Comparison of ENCODE assay signal across 12 cellular contexts in the genomic region with DNA sequence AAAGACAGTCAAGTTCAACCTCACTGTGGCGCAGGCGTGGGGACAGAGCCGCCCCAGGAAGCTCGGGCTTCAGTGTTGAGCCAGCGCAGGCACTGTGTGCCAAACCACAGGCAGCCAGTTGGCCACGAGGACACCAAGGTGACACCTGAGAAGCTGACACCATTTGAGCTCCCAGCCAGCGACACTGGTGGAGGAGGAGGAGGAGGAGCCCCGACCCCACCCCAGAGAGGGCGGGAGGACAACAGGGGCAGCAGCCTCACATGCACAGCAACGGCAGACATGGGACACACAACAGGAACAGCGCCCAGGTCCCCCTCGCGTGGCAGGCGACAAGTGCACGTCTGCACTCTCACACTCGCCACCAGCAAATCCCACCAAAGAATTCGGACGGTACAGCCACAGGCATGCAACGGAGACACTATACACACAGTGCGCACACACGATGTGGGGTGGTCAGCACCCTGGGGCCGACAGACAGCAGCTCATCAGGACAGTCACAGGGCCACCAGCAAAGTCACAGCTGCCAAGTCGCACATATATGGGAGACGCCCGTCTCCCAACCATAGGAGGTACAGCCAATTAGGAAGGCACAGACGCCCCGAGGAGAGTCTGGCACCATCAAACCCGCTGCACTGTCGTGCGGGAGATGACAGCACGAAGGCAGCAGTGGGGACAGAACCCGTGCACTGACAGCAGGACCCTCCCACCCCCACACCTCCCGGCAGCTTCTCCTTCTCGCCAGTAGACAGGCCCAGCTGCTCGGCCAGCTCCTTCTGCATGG. TPM values are rescaled to one million over a fixed set of nuclear protein-coding genes. Genes with fewer than 3 reads are reported as not detected.
A peak's percentile ranks its signal among the peaks of the same experiment; 100 is the strongest.
DNase-seq lines count a peak whose midpoint lies in the region; ATAC-seq, FAIRE-seq and TF ChIP-seq lines count a peak whose summit lies in the region.
"Had no signal": no experiment of that assay in that cellular context is flagged by ENCODE, and none has a peak within 500 bp of the region (broad histone marks: within the 10 kb centered on the region; RNA-seq: fewer than 3 reads in every experiment).

No MANE protein-coding gene starts in this region.

- H3K36me3 Mint-ChIP-seq in naive thymus-derived CD4-positive, alpha-beta T cell = peaks cover 0 to 15% (median 4%) of the 10 kb centered on the region in 5 donors

- peaks cover 5 to 50% (median 32%) of the 10 kb centered on the region in 7 donors for H3K4me1 Mint-ChIP-seq in naive thymus-derived CD4-positive, alpha-beta T cell

- H3K27ac Mint-ChIP-seq in naive thymus-derived CD4-positive, alpha-beta T cell = peak overlapping the region in 1 of 9 donors; percentile 71

- H3K9me3 ChIP-seq in BLaER1 treated with 17β-estradiol and CSF1 and Interleukin-3, amounts not matched to agents 10 nM and 100 nM (replicated peaks in 1 of 11) = no peaks in the 10 kb centered on the region
- H3K9me3 ChIP-seq in naive thymus-derived CD4-positive, alpha-beta T cell (ENCODE audit: control insufficient read depth in 2 of 3, low read length in 3 of 3) = no peaks in the 10 kb centered on the region

- H3K9me3 Mint-ChIP-seq in naive thymus-derived CD4-positive, alpha-beta T cell = peaks cover 0 to 3% (median 0%) of the 10 kb centered on the region in 11 donors
- H3K9me3 Mint-ChIP-seq: T-cell had no signal

- H3K4me2 ChIP-seq in BLaER1 treated with 17β-estradiol and CSF1 and Interleukin-3, amounts not matched to agents 10 nM and 100 nM = peak overlapping the region in 10 of 11 experiments; percentile 22 to 100 (median 96); a peak in 14 of 22 replicates

- peaks cover 54 to 67% (median 56%) of the 10 kb centered on the region in 11 experiments for H3K36me3 ChIP-seq in BLaER1 treated with 17β-estradiol and CSF1 and Interleukin-3, amounts not matched to agents 10 nM and 100 nM
- peaks cover 20 to 61% (median 23%) of the 10 kb centered on the region in 3 experiments for H3K36me3 ChIP-seq in naive thymus-derived CD4-positive, alpha-beta T cell (ENCODE audit: control insufficient read depth in 2 of 3, insufficient read depth in 3 of 3, low read length in 3 of 3)

- peaks cover 77 to 91% (median 88%) of the 10 kb centered on the region in 10 experiments for H3K4me1 ChIP-seq in BLaER1 treated with 17β-estradiol and CSF1 and Interleukin-3, amounts not matched to agents 10 nM and 100 nM
- peaks cover 36 to 40% of the 10 kb centered on the region in 2 donors for H3K4me1 ChIP-seq in naive thymus-derived CD4-positive, alpha-beta T cell (ENCODE audit: control insufficient read depth in 2 of 2, insufficient read depth in 2 of 2, low read length in 2 of 2)

- no peak for TF ChIP-seq CTCF in D721Med (IDR thresholded peaks at IDR 0.05; ENCODE audit: insufficient read depth, missing control alignments)
- no peak for TF ChIP-seq CTCF in GM10248 (IDR thresholded peaks at IDR 0.05; ENCODE audit: control extremely low read depth, extremely low read depth, low read depth, missing control alignments)

- H4K20me1 ChIP-seq in BLaER1 treated with 17β-estradiol and CSF1 and Interleukin-3, amounts not matched to agents 10 nM and 100 nM = peaks cover 46 to 80% (median 69%) of the 10 kb centered on the region in 11 experiments; a peak in 21 of 22 replicates

- DNase-seq in D721Med (ENCODE audit: insufficient read length, low spot score) (peak; percentile 3), NCI-H510A (lab: John Stamatoyannopoulos, UW) (no peak), GM10248 (ENCODE audit: extremely low spot score) (no peak)
- peak; percentile 50 to 52 for DNase-seq in activated T-cell treated with anti-CD3 and anti-CD28 coated beads, Interleukin-2, amount 50 U/mL, for 48 hours
- no peak for DNase-seq in naive thymus-derived CD4-positive, alpha-beta T cell
- DNase-seq: cerebellar nuclear complex; DMS79; NCI-H1105; stimulated activated CD4-positive, alpha-beta T cell treated with anti-CD3 and anti-CD28 coated beads, Interleukin-12 subunit alpha, Interleukin-12 subunit beta, amount 100 ng/mL, for 4 hours had no signal

- no peaks in the 10 kb centered on the region for H3K27me3 ChIP-seq in BLaER1 treated with 17β-estradiol and CSF1 and Interleukin-3, amounts not matched to agents 10 nM and 100 nM
- no peaks in the 10 kb centered on the region for H3K27me3 ChIP-seq in naive thymus-derived CD4-positive, alpha-beta T cell (ENCODE audit: control insufficient read depth in 2 of 2, insufficient read depth in 2 of 2, low read length in 2 of 2)

- intact Hi-C loops in naive thymus-derived CD4-positive, alpha-beta T cell (cut with micrococcal nuclease) = no loop called here

- no peak for FAIRE-seq in D721Med (lab: Jason Lieb, UNC)

- POLR2A ChIA-PET in naive thymus-derived CD4-positive, alpha-beta T cell (lab: Charles Lee) = interaction anchor here (1.6 to 8.9 kb wide), 3 partner anchors 10 to 26 kb away, joined by 5 to 85 read pairs (median 9); a partner anchor contains a TSS
- POLR2A ChIA-PET in GM10248 (lab: Yijun Ruan, JAX) = interaction anchor here (0.9 to 2.3 kb wide), 3 partner anchors 9 to 155 kb away, joined by 3 to 22 read pairs (median 3); a partner anchor contains a TSS

- CTCF ChIA-PET in naive thymus-derived CD4-positive, alpha-beta T cell (lab: Charles Lee) = interaction anchor here (0.6 to 3.1 kb wide), 2 partner anchors 26 to 186 kb away, joined by 3 to 10 read pairs; no protein-coding TSS in a partner anchor
- CTCF ChIA-PET in GM10248 (lab: Yijun Ruan, JAX) = interaction anchor here (1.1 to 11.7 kb wide), 5 partner anchors 16 to 185 kb away, joined by 3 to 163 read pairs (median 5); a partner anchor contains a TSS

- peak overlapping the region in 9 of 10 donors; percentile 16 to 59 (median 39) for H3K4me3 Mint-ChIP-seq in naive thymus-derived CD4-positive, alpha-beta T cell

- H3K4me3 ChIP-seq in BLaER1 treated with 17β-estradiol and CSF1 and Interleukin-3, amounts not matched to agents 10 nM and 100 nM = peak overlapping the region in 1 of 10 experiments; percentile 97; a peak in 1 of 20 replicates
- no peak overlapping the region for H3K4me3 ChIP-seq in naive thymus-derived CD4-positive, alpha-beta T cell (ENCODE audit: low read length)

- no peaks in the 10 kb centered on the region for H3K27me3 Mint-ChIP-seq in naive thymus-derived CD4-positive, alpha-beta T cell
- H3K27me3 Mint-ChIP-seq: T-cell had no signal

- no peak for ATAC-seq in naive thymus-derived CD4-positive, alpha-beta T cell
- ATAC-seq in GM21367 (IDR thresholded peaks at IDR 0.05; ENCODE audit: unreplicated experiment) = no peak
- ATAC-seq: T-cell had no signal

- H3K27ac ChIP-seq in BLaER1 treated with 17β-estradiol and CSF1 and Interleukin-3, amounts not matched to agents 10 nM and 100 nM = peak overlapping the region in 4 of 11 experiments; percentile 8 to 28 (median 12); a peak in 2 of 22 replicates
- no peak overlapping the region for H3K27ac ChIP-seq in naive thymus-derived CD4-positive, alpha-beta T cell (ENCODE audit: low read depth, low read length)

- peak overlapping the region in 7 of 11 experiments; percentile 37 to 96 (median 95); a peak in 7 of 22 replicates for H3K9ac ChIP-seq in BLaER1 treated with 17β-estradiol and CSF1 and Interleukin-3, amounts not matched to agents 10 nM and 100 nM

RNA-seq across cellular contexts. Expression of a gene that starts 3.4 kb away (rescaled TPM):
- 100 to 1,000 TPM; 242 to 356 (median 328) TPM for total RNA-seq in naive thymus-derived CD4-positive, alpha-beta T cell
- 100 to 1,000 TPM; 240 to 294 TPM for polyA plus RNA-seq in naive thymus-derived CD4-positive, alpha-beta T cell

RNA-seq across cellular contexts. Expression of a gene that starts 4.8 kb away (rescaled TPM):
- 10 to 100 TPM; 41.0 to 89.3 (median 58.9) TPM for total RNA-seq in naive thymus-derived CD4-positive, alpha-beta T cell
- polyA plus RNA-seq in naive thymus-derived CD4-positive, alpha-beta T cell = 1 to 10 TPM; 2.7 to 3.1 TPM

RNA-seq across cellular contexts. Expression of a gene that starts 10.1 kb away (rescaled TPM):
- total RNA-seq in naive thymus-derived CD4-positive, alpha-beta T cell = 100 to 1,000 TPM in 4 of 5 experiments, 10 to 100 TPM in 1; 87.6 to 122 (median 109) TPM
- 10 to 100 TPM; 24.9 to 46.6 TPM for polyA plus RNA-seq in naive thymus-derived CD4-positive, alpha-beta T cell

RNA-seq across cellular contexts. Expression of a gene that starts 13.8 kb away (rescaled TPM):
- total RNA-seq in naive thymus-derived CD4-positive, alpha-beta T cell = 1 to 10 TPM in 3 of 5 experiments, under 1 TPM in 2; 0.68 to 1.7 (median 1.0) TPM
- under 1 TPM; 0.23 to 0.48 TPM for polyA plus RNA-seq in naive thymus-derived CD4-positive, alpha-beta T cell

RNA-seq across cellular contexts. Expression of a gene that starts 30.2 kb away (rescaled TPM):
- total RNA-seq in naive thymus-derived CD4-positive, alpha-beta T cell = 100 to 1,000 TPM in 3 of 5 experiments, 10 to 100 TPM in 2; 67.8 to 112 (median 102) TPM
- polyA plus RNA-seq in naive thymus-derived CD4-positive, alpha-beta T cell = 10 to 100 TPM; 37.0 to 52.0 TPM

Comparison
In these comparisons a context has a peak if more than half of its experiments do, and no peak if none do; other contexts are left out.
1. DNase-seq: peak in D721Med (single experiment) and activated T-cell treated with anti-CD3 and anti-CD28 coated beads, Interleukin-2, amount 50 U/mL, for 48 hours (2 of 2); none in naive thymus-derived CD4-positive, alpha-beta T cell (0 of 9), NCI-H510A (single experiment) and GM10248 (single experiment).